In the genomic region with DNA sequence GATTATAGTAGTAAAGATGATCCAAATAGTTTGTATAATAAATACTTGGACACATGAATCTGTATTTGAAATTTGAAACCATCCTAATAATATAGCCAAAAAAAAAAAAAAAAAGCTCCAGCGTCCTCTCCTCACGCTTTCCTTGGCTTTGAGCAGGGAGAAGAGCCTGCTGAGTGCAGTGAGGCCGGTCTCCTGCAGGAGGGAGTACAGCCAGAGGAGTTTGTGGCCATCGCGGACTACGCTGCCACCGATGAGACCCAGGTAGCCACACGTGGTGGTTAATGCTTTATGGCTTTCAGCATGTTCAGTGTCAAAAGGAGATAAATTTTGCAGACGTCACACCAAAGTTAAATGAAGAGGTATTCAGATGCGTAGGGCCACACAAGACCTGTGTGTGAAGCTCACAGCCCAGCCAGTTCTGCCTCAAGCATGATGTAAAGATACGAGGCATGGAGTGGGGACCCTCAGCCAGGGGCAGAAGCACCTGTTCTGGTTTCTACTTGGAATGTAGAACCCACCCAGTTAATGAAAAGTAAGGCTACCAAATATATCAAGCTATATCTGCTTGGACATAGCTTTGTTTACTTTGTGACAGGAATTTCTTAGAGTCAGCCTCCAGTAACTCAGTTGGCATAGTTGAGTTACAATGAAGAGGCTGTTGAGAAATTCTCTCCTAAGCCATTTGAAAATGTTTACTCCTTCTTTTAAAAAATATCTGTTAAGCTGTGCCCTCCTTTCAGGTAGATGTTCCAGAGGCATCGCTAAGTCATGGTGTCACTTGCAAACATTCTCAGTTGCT, we compare ENCODE assay signal across 22 cellular contexts. TPM values are rescaled to one million over a fixed set of nuclear protein-coding genes. Genes with fewer than 3 reads are reported as not detected.
DNase-seq lines count a peak whose midpoint lies in the region; ATAC-seq and TF ChIP-seq lines count a peak whose summit lies in the region.
"Had no signal": no experiment of that assay in that cellular context is flagged by ENCODE, and none has a peak within 500 bp of the region (broad histone marks: within the 10 kb centered on the region; RNA-seq: fewer than 3 reads in every experiment).

No MANE protein-coding gene starts in this region.

- peak overlapping the region; percentile 51 for H3K27ac Mint-ChIP-seq in activated naive CD8-positive, alpha-beta T cell
- H3K27ac Mint-ChIP-seq in activated naive CD8-positive, alpha-beta T cell treated with anti-CD3 and anti-CD28 coated beads, Interleukin-2, amount 50 U/mL, for 24 hours: no peak overlapping the region
- no peak overlapping the region for H3K27ac Mint-ChIP-seq in endodermal cell
- peak overlapping the region in 8 of 10 donors; percentile 16 to 78 (median 53) for H3K27ac Mint-ChIP-seq in naive thymus-derived CD8-positive, alpha-beta T cell

- peak; percentile 34 for TF ChIP-seq CTCF in endodermal cell (conservative IDR thresholded peaks at IDR 0.05)
- TF ChIP-seq CTCF in upper lobe of right lung (IDR thresholded peaks at IDR 0.05): no peak
- TF ChIP-seq CTCF in sigmoid colon (IDR thresholded peaks at IDR 0.05): no peak

- peaks cover 24% of the 10 kb centered on the region for H3K36me3 Mint-ChIP-seq in activated naive CD8-positive, alpha-beta T cell
- peaks cover 58% of the 10 kb centered on the region for H3K36me3 Mint-ChIP-seq in activated naive CD8-positive, alpha-beta T cell treated with anti-CD3 and anti-CD28 coated beads, Interleukin-2, amount 50 U/mL, for 24 hours (ENCODE audit: low read depth)
- H3K36me3 Mint-ChIP-seq in endodermal cell (ENCODE audit: low read depth): peaks cover 83% of the 10 kb centered on the region
- H3K36me3 Mint-ChIP-seq in naive thymus-derived CD8-positive, alpha-beta T cell: peaks cover 10 to 96% (median 73%) of the 10 kb centered on the region in 3 donors

- no peaks in the 10 kb centered on the region for H3K27me3 ChIP-seq in endodermal cell (ENCODE audit: control insufficient read depth, insufficient read depth, low read length, poor library complexity, severe bottlenecking)
- no peaks in the 10 kb centered on the region for H3K27me3 ChIP-seq in upper lobe of right lung
- H3K27me3 ChIP-seq in sigmoid colon: no peaks in the 10 kb centered on the region
- H3K27me3 ChIP-seq: BLaER1 had no signal

- no peak for TF ChIP-seq POLR2A in sigmoid colon (IDR thresholded peaks at IDR 0.05)

- H3K4me3 Mint-ChIP-seq in activated naive CD8-positive, alpha-beta T cell: no peak overlapping the region
- H3K4me3 Mint-ChIP-seq in activated naive CD8-positive, alpha-beta T cell treated with anti-CD3 and anti-CD28 coated beads, Interleukin-2, amount 50 U/mL, for 24 hours: no peak overlapping the region
- no peak overlapping the region for H3K4me3 Mint-ChIP-seq in endodermal cell
- H3K4me3 Mint-ChIP-seq in naive thymus-derived CD8-positive, alpha-beta T cell: peak overlapping the region in 1 of 10 donors; percentile 37

- peaks cover 85% of the 10 kb centered on the region for H3K36me3 ChIP-seq in endodermal cell (ENCODE audit: control insufficient read depth, insufficient read depth, low read length)
- peaks cover 78% of the 10 kb centered on the region for H3K36me3 ChIP-seq in upper lobe of right lung
- peaks cover 9 to 76% (median 41%) of the 10 kb centered on the region in 4 donors for H3K36me3 ChIP-seq in sigmoid colon

- 77 to 83% methylated on average over 9 to 12 of the region's 12 CpGs for WGBS in endodermal cell (ENCODE audit: insufficient coverage in 1 of 2, insufficient read length in 1 of 2), 2 experiments
- WGBS in sigmoid colon, 2 donors: 78 to 85% methylated on average over 12 of the region's 12 CpGs

- intact Hi-C loops in upper lobe of right lung (cut with DNase I): no loop called here
- intact Hi-C loops in sigmoid colon (cut with DNase I): no loop called here

- no peaks in the 10 kb centered on the region for H3K9me3 ChIP-seq in endodermal cell (ENCODE audit: control insufficient read depth, low read length)
- H3K9me3 ChIP-seq in upper lobe of right lung: no peaks in the 10 kb centered on the region
- no peaks in the 10 kb centered on the region for H3K9me3 ChIP-seq in sigmoid colon
- H3K9me3 ChIP-seq: BLaER1, HAP-1 had no signal

- H3K4me1 ChIP-seq in endodermal cell (ENCODE audit: control insufficient read depth, insufficient read depth, low read length) (no peaks in the 10 kb centered on the region), upper lobe of right lung (peaks cover 21% of the 10 kb centered on the region), sigmoid colon (peaks cover 0 to 26% (median 13%) of the 10 kb centered on the region in 4 donors)

- TF ChIP-seq EP300 in sigmoid colon (IDR thresholded peaks at IDR 0.05): no peak

- POLR2A ChIA-PET in naive thymus-derived CD8-positive, alpha-beta T cell (lab: Charles Lee): interaction anchor here (0.6 to 3.1 kb wide), 18 partner anchors 8 to 343 kb away, joined by 3 to 32 read pairs (median 3); a partner anchor contains a TSS

- no peak overlapping the region for H3K9ac ChIP-seq in endodermal cell (ENCODE audit: extremely low read depth, low read length, poor library complexity, severe bottlenecking)
- H3K9ac ChIP-seq: BLaER1 had no signal

- no peak overlapping the region for H3K4me3 ChIP-seq in endodermal cell (ENCODE audit: low read length)
- no peak overlapping the region for H3K4me3 ChIP-seq in upper lobe of right lung
- no peak overlapping the region for H3K4me3 ChIP-seq in sigmoid colon
- H3K4me3 ChIP-seq: BLaER1, GM12878, HAP-1 had no signal

- H3K27ac ChIP-seq in endodermal cell (ENCODE audit: low read depth, low read length) (no peak overlapping the region), upper lobe of right lung (no peak overlapping the region), sigmoid colon (no peak overlapping the region)
- H3K27ac ChIP-seq: BLaER1 had no signal

- ATAC-seq in activated naive CD8-positive, alpha-beta T cell treated with anti-CD3 and anti-CD28 coated beads, Interleukin-2, amount 50 U/mL, for 24 hours: no peak
- ATAC-seq in naive thymus-derived CD8-positive, alpha-beta T cell: no peak
- ATAC-seq in upper lobe of right lung: peak; percentile 64
- ATAC-seq: GM12878 had no signal

- H3K9me3 Mint-ChIP-seq in activated naive CD8-positive, alpha-beta T cell (ENCODE audit: low read depth): no peaks in the 10 kb centered on the region
- no peaks in the 10 kb centered on the region for H3K9me3 Mint-ChIP-seq in activated naive CD8-positive, alpha-beta T cell treated with anti-CD3 and anti-CD28 coated beads, Interleukin-2, amount 50 U/mL, for 24 hours
- H3K9me3 Mint-ChIP-seq in endodermal cell: no peaks in the 10 kb centered on the region
- H3K9me3 Mint-ChIP-seq in naive thymus-derived CD8-positive, alpha-beta T cell: peaks cover 0 to 2% (median 0%) of the 10 kb centered on the region in 9 donors
- H3K9me3 Mint-ChIP-seq: CD8-positive, alpha-beta memory T cell had no signal

- no peaks in the 10 kb centered on the region for H3K27me3 Mint-ChIP-seq in activated naive CD8-positive, alpha-beta T cell
- no peaks in the 10 kb centered on the region for H3K27me3 Mint-ChIP-seq in activated naive CD8-positive, alpha-beta T cell treated with anti-CD3 and anti-CD28 coated beads, Interleukin-2, amount 50 U/mL, for 24 hours
- H3K27me3 Mint-ChIP-seq in endodermal cell (ENCODE audit: insufficient read depth): no peaks in the 10 kb centered on the region
- no peaks in the 10 kb centered on the region for H3K27me3 Mint-ChIP-seq in naive thymus-derived CD8-positive, alpha-beta T cell
- H3K27me3 Mint-ChIP-seq: CD8-positive, alpha-beta memory T cell had no signal

- DNase-seq in activated naive CD8-positive, alpha-beta T cell treated with anti-CD3 and anti-CD28 coated beads, Interleukin-2, amount 50 U/mL, for 24 hours: no peak
- DNase-seq in endodermal cell (no peak), upper lobe of right lung (no peak), sigmoid colon (no peak), NCI-H2196 (lab: John Stamatoyannopoulos, UW; ENCODE audit: unreplicated experiment) (no peak)
- DNase-seq in naive thymus-derived CD8-positive, alpha-beta T cell: no peak
- DNase-seq in activated CD4-positive, alpha-beta T cell treated with anti-CD3 and anti-CD28 coated beads for 48 hours: no peak
- DNase-seq: 8988T; CD8-positive, alpha-beta memory T cell; COR-L47; DMS 273 treated with DMSO at 0.1 percent for 48 hours; DMS53; DND-41; EL had no signal

- peaks cover 76% of the 10 kb centered on the region for H3K4me1 Mint-ChIP-seq in activated naive CD8-positive, alpha-beta T cell (ENCODE audit: low read depth)
- H3K4me1 Mint-ChIP-seq in activated naive CD8-positive, alpha-beta T cell treated with anti-CD3 and anti-CD28 coated beads, Interleukin-2, amount 50 U/mL, for 24 hours: peaks cover 44% of the 10 kb centered on the region
- peaks cover 2% of the 10 kb centered on the region for H3K4me1 Mint-ChIP-seq in endodermal cell
- peaks cover 22 to 75% (median 69%) of the 10 kb centered on the region in 4 donors for H3K4me1 Mint-ChIP-seq in naive thymus-derived CD8-positive, alpha-beta T cell

RNA-seq across cellular contexts. Expression of a gene that starts 8.1 kb away (rescaled TPM):
- total RNA-seq in endodermal cell: 10 to 100 TPM; 73.6 to 87.1 TPM
- 98.1 TPM for polyA plus RNA-seq in endodermal cell (2013, experiment 1 of 2)
- polyA plus RNA-seq in endodermal cell (2013, experiment 2 of 2): 97.1 TPM
- total RNA-seq in naive thymus-derived CD8-positive, alpha-beta T cell: 100 to 1,000 TPM; 369 to 376 TPM
- polyA plus RNA-seq in naive thymus-derived CD8-positive, alpha-beta T cell: 100 to 1,000 TPM; 358 to 485 (median 396) TPM
- total RNA-seq in upper lobe of right lung: 114 TPM
- total RNA-seq in sigmoid colon: 100 to 1,000 TPM in 3 of 4 donors, 10 to 100 TPM in 1; 85.7 to 128 (median 109) TPM
- 10 to 100 TPM; 68.0 to 96.1 (median 90.4) TPM for polyA plus RNA-seq in sigmoid colon

RNA-seq across cellular contexts. Expression of a gene that starts 38.7 kb away (rescaled TPM):
- not detected for total RNA-seq in endodermal cell
- 6.9 TPM for polyA plus RNA-seq in endodermal cell (2013, experiment 1 of 2)
- 8.5 TPM for polyA plus RNA-seq in endodermal cell (2013, experiment 2 of 2)
- total RNA-seq in naive thymus-derived CD8-positive, alpha-beta T cell: 10 to 100 TPM; 73.4 to 73.5 TPM
- polyA plus RNA-seq in naive thymus-derived CD8-positive, alpha-beta T cell: 100 to 1,000 TPM in 2 of 3 donors, 10 to 100 TPM in 1; 92.4 to 271 (median 227) TPM
- total RNA-seq in upper lobe of right lung: 4.5 TPM
- total RNA-seq in sigmoid colon: 100 to 1,000 TPM in 1 of 4 donors, 10 to 100 TPM in 3; 28.5 to 126 (median 41.0) TPM
- polyA plus RNA-seq in sigmoid colon: 10 to 100 TPM; 14.3 to 23.7 (median 20.4) TPM
- total RNA-seq: A673, G401, HT-29 had no signal
- polyA plus RNA-seq: AG04450 had no signal

Comparison
In these comparisons a context has a peak if more than half of its experiments do, and no peak if none do; other contexts are left out.
1. H3K27ac Mint-ChIP-seq: peak in activated naive CD8-positive, alpha-beta T cell (single experiment) and naive thymus-derived CD8-positive, alpha-beta T cell (8 of 10); none in activated naive CD8-positive, alpha-beta T cell treated with anti-CD3 and anti-CD28 coated beads, Interleukin-2, amount 50 U/mL, for 24 hours (single experiment) and endodermal cell (single experiment).